In genomic region chr19:17214531-17215124, GRCh38 we compare ENCODE assay signal across 8 cellular contexts. TPM values are rescaled to one million over a fixed set of nuclear protein-coding genes. Genes with fewer than 3 reads are reported as not detected.
DNase-seq lines count a peak whose midpoint lies in the region; ATAC-seq, FAIRE-seq and TF ChIP-seq lines count a peak whose summit lies in the region.

No MANE protein-coding gene starts in this region.

- WGBS in K562 (ENCODE audit: insufficient coverage, low coverage, missing lambda C conversion rate) = 8% methylated on average over 15 of the region's 16 CpGs

- H3K9ac ChIP-seq in K562 (ENCODE audit: insufficient read depth in 1 of 2, low read depth in 2 of 2, low read length in 2 of 2) = peak overlapping the region; percentile 85 to 98

- no peak for TF ChIP-seq EP300 in K562 (IDR thresholded peaks at IDR 0.05; ENCODE audit: low read length)

- in situ Hi-C loops in K562 (cut with MboI) = no loop called here

- H3K27ac ChIP-seq in K562 (ENCODE audit: extremely low read depth, low read depth, low read length) = peak overlapping the region; percentile 99

- no peaks in the 10 kb centered on the region for H3K9me3 Mint-ChIP-seq in stimulated activated naive CD8-positive, alpha-beta T cell treated with anti-CD3 and anti-CD28 coated beads, Interleukin-15, Interleukin-2, amounts not matched to agents 100 ng/mL and 50 ng/mL, for 24 hours
- peaks cover 1% of the 10 kb centered on the region for H3K9me3 Mint-ChIP-seq in memory B cell

- BruUV-seq in K562 (replicated peaks; lab: Mats Ljungman, UMichigan) = TSS peak; percentile 92

- peak overlapping the region; percentile 99 for H2AFZ ChIP-seq in K562 (ENCODE audit: low read depth, low read length)

- no peak for TF ChIP-seq POLR2A in K562 (conservative IDR thresholded peaks at IDR 0.05)

- ATAC-seq in stimulated activated naive CD8-positive, alpha-beta T cell treated with anti-CD3 and anti-CD28 coated beads, Interleukin-15, Interleukin-2, amounts not matched to agents 100 U/mL and 50 U/mL, for 24 hours = no peak
- ATAC-seq in K562 (no peak; the same call in 2 of the 3 replicates), memory B cell (ENCODE audit: low read depth) (no peak), GM19328 (IDR thresholded peaks at IDR 0.05; ENCODE audit: unreplicated experiment) (no peak), HG02884 (IDR thresholded peaks at IDR 0.05; ENCODE audit: unreplicated experiment) (no peak)

- no peak for TF ChIP-seq RAD21 in K562 (CRISPR knock-in tag; conservative IDR thresholded peaks at IDR 0.05 in 1 of 2, IDR thresholded peaks at IDR 0.05 in 1 of 2)

- CTCF ChIA-PET in K562 (lab: Yijun Ruan, JAX; ENCODE audit: low intra/inter-chr PET ratio) = no interaction called here

- DNase-seq in stimulated activated naive CD8-positive, alpha-beta T cell treated with anti-CD3 and anti-CD28 coated beads, Interleukin-15, Interleukin-2, amounts not matched to agents 100 U/mL and 50 U/mL, for 24 hours = no peak
- DNase-seq in K562 (ENCODE audit: extremely low read depth in 1 of 4, low spot score in 3 of 4) = peak in 2 of 4 experiments; percentile 29 to 34
- DNase-seq in memory B cell (ENCODE audit: low spot score in 2 of 2) = no peak
- no peak for DNase-seq in dermis blood vessel endothelial cell
- DNase-seq in SW 1271 (lab: John Stamatoyannopoulos, UW) = no peak

- POLR2A ChIA-PET in K562 (lab: Yijun Ruan, JAX) = interaction anchor here (0.6 to 2.5 kb wide), 19 partner anchors 9 to 165 kb away, joined by 3 to 31 read pairs (median 4); partner anchors contain the start of genes BABAM1, DDA1 and OCEL1

- no peaks in the 10 kb centered on the region for H3K27me3 ChIP-seq in K562 (ENCODE audit: control insufficient read depth in 2 of 2, insufficient read depth in 2 of 2, low read length in 2 of 2)

- no peaks in the 10 kb centered on the region for H3K9me3 ChIP-seq in K562 (replicated peaks; ENCODE audit: control insufficient read depth, insufficient read depth, low read depth, low read length)

- no peaks in the 10 kb centered on the region for H4K20me1 ChIP-seq in K562 (replicated peaks; ENCODE audit: control insufficient read depth, insufficient read depth, low read length)

- peak overlapping the region; percentile 89 for H3K4me3 Mint-ChIP-seq in stimulated activated naive CD8-positive, alpha-beta T cell treated with anti-CD3 and anti-CD28 coated beads, Interleukin-15, Interleukin-2, amounts not matched to agents 100 ng/mL and 50 ng/mL, for 24 hours
- peak overlapping the region; percentile 88 for H3K4me3 Mint-ChIP-seq in memory B cell

- H3K4me2 ChIP-seq in K562 (ENCODE audit: insufficient read depth, low read length) = peak overlapping the region; percentile 93

- H3K4me1 Mint-ChIP-seq in stimulated activated naive CD8-positive, alpha-beta T cell treated with anti-CD3 and anti-CD28 coated beads, Interleukin-15, Interleukin-2, amounts not matched to agents 100 ng/mL and 50 ng/mL, for 24 hours (ENCODE audit: low read depth) = peaks cover 32% of the 10 kb centered on the region
- peaks cover 17% of the 10 kb centered on the region for H3K4me1 Mint-ChIP-seq in memory B cell

- H3K9me1 ChIP-seq in K562 (ENCODE audit: control insufficient read depth, insufficient read depth, low read length) = peaks cover 3% of the 10 kb centered on the region

- H3K79me2 ChIP-seq in K562 (ENCODE audit: control insufficient read depth, insufficient read depth, low read length) = peaks cover 9% of the 10 kb centered on the region

- no peak for TF ChIP-seq CTCF in K562 (IDR thresholded peaks at IDR 0.05 in 2 of 3, conservative IDR thresholded peaks at IDR 0.05 in 1 of 3; ENCODE audit: insufficient read depth in 2 of 3, low read depth in 1 of 3, low read length in 3 of 3)

- H3K36me3 ChIP-seq in K562 (ENCODE audit: control insufficient read depth, insufficient read depth, low read length) = peaks cover 48% of the 10 kb centered on the region; the same call in 2 of the 3 replicates

- intact Hi-C loops in K562 (cut with micrococcal nuclease) = no loop called here

- H3K36me3 Mint-ChIP-seq in stimulated activated naive CD8-positive, alpha-beta T cell treated with anti-CD3 and anti-CD28 coated beads, Interleukin-15, Interleukin-2, amounts not matched to agents 100 ng/mL and 50 ng/mL, for 24 hours (ENCODE audit: low read depth) = peaks cover 32% of the 10 kb centered on the region
- H3K36me3 Mint-ChIP-seq in memory B cell = peaks cover 25% of the 10 kb centered on the region

- peak; percentile 64 for FAIRE-seq in K562 (lab: Jason Lieb, UNC)

- H3K27me3 Mint-ChIP-seq in stimulated activated naive CD8-positive, alpha-beta T cell treated with anti-CD3 and anti-CD28 coated beads, Interleukin-15, Interleukin-2, amounts not matched to agents 100 ng/mL and 50 ng/mL, for 24 hours = no peaks in the 10 kb centered on the region
- no peaks in the 10 kb centered on the region for H3K27me3 Mint-ChIP-seq in memory B cell

- peaks cover 9 to 28% of the 10 kb centered on the region in 2 experiments for H3K4me1 ChIP-seq in K562 (replicated peaks in 1 of 2; ENCODE audit: control insufficient read depth in 2 of 2, insufficient read depth in 2 of 2, low read length in 2 of 2)

- H3K27ac Mint-ChIP-seq in stimulated activated naive CD8-positive, alpha-beta T cell treated with anti-CD3 and anti-CD28 coated beads, Interleukin-15, Interleukin-2, amounts not matched to agents 100 ng/mL and 50 ng/mL, for 24 hours = peak overlapping the region; percentile 93
- H3K27ac Mint-ChIP-seq in memory B cell = peak overlapping the region; percentile 93

- H3K4me3 ChIP-seq in K562 = peak overlapping the region; percentile 68

RNA-seq across cellular contexts. Expression of gene USE1, which starts 0.5 kb away (rescaled TPM):
- total RNA-seq in K562 (2011; cell fraction: chromatin; rRNA removed; ENCODE audit: low replicate concordance) = 15.6 and 34.4 TPM in 2 replicates
- total RNA-seq in K562 (2011; cell fraction: nucleolus; rRNA removed) = 24.5 and 31.5 TPM in 2 replicates
- 20.2 and 24.3 TPM in 2 replicates for total RNA-seq in K562 (2011; cell fraction: nucleoplasm; rRNA removed)
- total RNA-seq in K562 (2014; rRNA removed) = 38.8 and 40.7 TPM in 2 replicates
- total RNA-seq in K562 (2014; rRNA removed; fragmentation: Illumina TruSeq; extraction: Trizol) = 15.2 and 17.3 TPM in 2 replicates
- 23.9 TPM in 2 replicates for total RNA-seq in K562 (2015; rRNA removed; fragmentation: Illumina TruSeq; extraction: Trizol)
- total RNA-seq in K562 (2021) = 34.0 and 34.9 TPM in 2 replicates
- polyA plus RNA-seq in K562 (2011; rRNA removed) = 19.1 and 21.1 TPM in 2 replicates
- 25.0 and 38.2 TPM in 2 replicates for polyA plus RNA-seq in K562 (2011; cell fraction: cytosol; rRNA removed)
- polyA plus RNA-seq in K562 (2011; cell fraction: nucleus; rRNA removed) = 16.7 and 20.6 TPM in 2 replicates
- 35.2 and 46.0 TPM in 2 replicates for polyA plus RNA-seq in K562 (2012)
- 27.3 and 32.8 TPM in 2 replicates for polyA plus RNA-seq in K562 (2014; fragmentation: Illumina TruSeq; extraction: Trizol)
- polyA plus RNA-seq in K562 (2014; fragmentation: Nextera tagmentation; extraction: Ambion mirVana) = 10 to 100 TPM; 39.3 to 46.7 TPM
- polyA plus RNA-seq in K562 (2014; rRNA removed) = 50.6 and 52.4 TPM in 2 replicates
- polyA minus RNA-seq in K562 (2011; rRNA and poly(A)+ RNA removed) = 11.2 and 20.2 TPM in 2 replicates
- polyA minus RNA-seq in K562 (2011; cell fraction: cytosol; rRNA and poly(A)+ RNA removed) = 12.1 and 12.7 TPM in 2 replicates
- polyA minus RNA-seq in K562 (2011; cell fraction: nucleus; rRNA and poly(A)+ RNA removed) = 6.6 and 9.3 TPM in 2 replicates
- 18.7 and 24.8 TPM in 2 replicates for total RNA-seq in dermis blood vessel endothelial cell

RNA-seq across cellular contexts. Expression of gene OCEL1, which starts 11.4 kb away (rescaled TPM):
- 6.5 and 21.1 TPM in 2 replicates for total RNA-seq in K562 (2011; cell fraction: chromatin; rRNA removed; ENCODE audit: low replicate concordance)
- 15.1 and 16.3 TPM in 2 replicates for total RNA-seq in K562 (2011; cell fraction: nucleolus; rRNA removed)
- total RNA-seq in K562 (2011; cell fraction: nucleoplasm; rRNA removed) = 12.4 and 15.1 TPM in 2 replicates
- total RNA-seq in K562 (2014; rRNA removed) (12.4 and 17.6 TPM in 2 replicates), K562 (2014; rRNA removed; fragmentation: Illumina TruSeq; extraction: Trizol) (11.6 and 14.7 TPM in 2 replicates), K562 (2015; rRNA removed; fragmentation: Illumina TruSeq; extraction: Trizol) (9.3 and 11.2 TPM in 2 replicates), K562 (2021) (38.0 and 38.6 TPM in 2 replicates), dermis blood vessel endothelial cell (3.8 and 4.4 TPM in 2 replicates)
- polyA plus RNA-seq in K562 (2011; rRNA removed) (10.2 TPM in 2 replicates), K562 (2014; fragmentation: Illumina TruSeq; extraction: Trizol) (18.8 and 27.0 TPM in 2 replicates), K562 (2014; fragmentation: Nextera tagmentation; extraction: Ambion mirVana) (10 to 100 TPM in 1 of 2 experiments, 1 to 10 TPM in 1; 8.0 to 10.7 TPM), K562 (2014; rRNA removed) (16.3 and 18.6 TPM in 2 replicates)
- 13.3 and 25.0 TPM in 2 replicates for polyA plus RNA-seq in K562 (2011; cell fraction: cytosol; rRNA removed)
- polyA plus RNA-seq in K562 (2011; cell fraction: nucleus; rRNA removed) = 15.4 and 17.4 TPM in 2 replicates
- 24.9 and 39.7 TPM in 2 replicates for polyA plus RNA-seq in K562 (2012)
- polyA minus RNA-seq in K562 (2011; rRNA and poly(A)+ RNA removed) = 3.5 and 5.2 TPM in 2 replicates
- 10.7 and 13.4 TPM in 2 replicates for polyA minus RNA-seq in K562 (2011; cell fraction: cytosol; rRNA and poly(A)+ RNA removed)
- 4.0 and 4.9 TPM in 2 replicates for polyA minus RNA-seq in K562 (2011; cell fraction: nucleus; rRNA and poly(A)+ RNA removed)

RNA-seq across cellular contexts. Expression of gene NR2F6, which starts 31.1 kb away (rescaled TPM):
- 10.8 and 27.6 TPM in 2 replicates for total RNA-seq in K562 (2011; cell fraction: chromatin; rRNA removed; ENCODE audit: low replicate concordance)
- total RNA-seq in K562 (2011; cell fraction: nucleolus; rRNA removed) = 38.8 and 38.9 TPM in 2 replicates
- 21.8 and 21.9 TPM in 2 replicates for total RNA-seq in K562 (2011; cell fraction: nucleoplasm; rRNA removed)
- total RNA-seq in K562 (2014; rRNA removed) = 93.2 and 99.7 TPM in 2 replicates
- 9.8 and 12.6 TPM in 2 replicates for total RNA-seq in K562 (2014; rRNA removed; fragmentation: Illumina TruSeq; extraction: Trizol)
- total RNA-seq in K562 (2015; rRNA removed; fragmentation: Illumina TruSeq; extraction: Trizol) = 22.8 and 25.2 TPM in 2 replicates
- 95.9 and 97.5 TPM in 2 replicates for total RNA-seq in K562 (2021)
- polyA plus RNA-seq in K562 (2011; rRNA removed) = 18.8 and 23.9 TPM in 2 replicates
- polyA plus RNA-seq in K562 (2011; cell fraction: cytosol; rRNA removed) = 30.9 and 123 TPM in 2 replicates
- polyA plus RNA-seq in K562 (2011; cell fraction: nucleus; rRNA removed) = 22.1 and 32.8 TPM in 2 replicates
- polyA plus RNA-seq in K562 (2012) = 39.5 and 51.7 TPM in 2 replicates
- polyA plus RNA-seq in K562 (2014; fragmentation: Illumina TruSeq; extraction: Trizol) = 11.4 and 15.7 TPM in 2 replicates
- 1 to 10 TPM in 1 of 2 experiments, under 1 TPM in 1; 0.76 to 3.0 TPM for polyA plus RNA-seq in K562 (2014; fragmentation: Nextera tagmentation; extraction: Ambion mirVana)
- 64.2 and 69.6 TPM in 2 replicates for polyA plus RNA-seq in K562 (2014; rRNA removed)
- 5.7 and 7.4 TPM in 2 replicates for polyA minus RNA-seq in K562 (2011; rRNA and poly(A)+ RNA removed)
- 29.7 and 39.7 TPM in 2 replicates for polyA minus RNA-seq in K562 (2011; cell fraction: cytosol; rRNA and poly(A)+ RNA removed)
- 9.3 and 11.7 TPM in 2 replicates for polyA minus RNA-seq in K562 (2011; cell fraction: nucleus; rRNA and poly(A)+ RNA removed)
- total RNA-seq in dermis blood vessel endothelial cell = 63.1 and 82.0 TPM in 2 replicates

RNA-seq across cellular contexts. Expression of gene USHBP1, which starts 49.9 kb away (rescaled TPM):
- total RNA-seq in K562 (2011; cell fraction: chromatin; rRNA removed; ENCODE audit: low replicate concordance) = 0.21 and 0.56 TPM in 2 replicates
- total RNA-seq in K562 (2011; cell fraction: nucleolus; rRNA removed) = 0.53 and 0.83 TPM in 2 replicates
- 0.15 and 0.44 TPM in 2 replicates for total RNA-seq in K562 (2011; cell fraction: nucleoplasm; rRNA removed)
- total RNA-seq in K562 (2014; rRNA removed) (0.04 and 0.05 TPM in 2 replicates), K562 (2014; rRNA removed; fragmentation: Illumina TruSeq; extraction: Trizol) (not detected in 2 replicates), K562 (2015; rRNA removed; fragmentation: Illumina TruSeq; extraction: Trizol) (not detected in 2 replicates), K562 (2021) (0.16 TPM in 1 of 2 replicates, not detected in the other), dermis blood vessel endothelial cell (48.6 and 75.9 TPM in 2 replicates)
- polyA plus RNA-seq in K562 (2011; rRNA removed) (0.03 TPM in 2 replicates), K562 (2014; fragmentation: Illumina TruSeq; extraction: Trizol) (0.10 TPM in 1 of 2 replicates, not detected in the other), K562 (2014; fragmentation: Nextera tagmentation; extraction: Ambion mirVana) (not detected), K562 (2014; rRNA removed) (0.05 and 0.11 TPM in 2 replicates)
- 0.03 and 0.07 TPM in 2 replicates for polyA plus RNA-seq in K562 (2011; cell fraction: cytosol; rRNA removed)
- 0.24 and 0.32 TPM in 2 replicates for polyA plus RNA-seq in K562 (2011; cell fraction: nucleus; rRNA removed)
- 0.07 and 0.19 TPM in 2 replicates for polyA plus RNA-seq in K562 (2012)
- not detected in 2 replicates for polyA minus RNA-seq in K562 (2011; rRNA and poly(A)+ RNA removed)
- polyA minus RNA-seq in K562 (2011; cell fraction: cytosol; rRNA and poly(A)+ RNA removed) = not detected in 2 replicates
- polyA minus RNA-seq in K562 (2011; cell fraction: nucleus; rRNA and poly(A)+ RNA removed) = not detected in 2 replicates

RNA-seq across cellular contexts. Expression of gene BABAM1, which starts 52.6 kb away (rescaled TPM):
- total RNA-seq in K562 (2011; cell fraction: chromatin; rRNA removed; ENCODE audit: low replicate concordance) = 60.5 and 172 TPM in 2 replicates
- 114 and 138 TPM in 2 replicates for total RNA-seq in K562 (2011; cell fraction: nucleolus; rRNA removed)
- 106 and 109 TPM in 2 replicates for total RNA-seq in K562 (2011; cell fraction: nucleoplasm; rRNA removed)
- total RNA-seq in K562 (2014; rRNA removed) = 118 and 150 TPM in 2 replicates
- 83.8 and 100 TPM in 2 replicates for total RNA-seq in K562 (2014; rRNA removed; fragmentation: Illumina TruSeq; extraction: Trizol)
- 92.7 and 92.9 TPM in 2 replicates for total RNA-seq in K562 (2015; rRNA removed; fragmentation: Illumina TruSeq; extraction: Trizol)
- 115 and 116 TPM in 2 replicates for total RNA-seq in K562 (2021)
- polyA plus RNA-seq in K562 (2011; rRNA removed) = 131 and 139 TPM in 2 replicates
- 143 and 168 TPM in 2 replicates for polyA plus RNA-seq in K562 (2011; cell fraction: cytosol; rRNA removed)
- 198 and 210 TPM in 2 replicates for polyA plus RNA-seq in K562 (2011; cell fraction: nucleus; rRNA removed)
- polyA plus RNA-seq in K562 (2012) = 90.9 and 91.9 TPM in 2 replicates
- 113 and 124 TPM in 2 replicates for polyA plus RNA-seq in K562 (2014; fragmentation: Illumina TruSeq; extraction: Trizol)
- polyA plus RNA-seq in K562 (2014; fragmentation: Nextera tagmentation; extraction: Ambion mirVana) = 10 to 100 TPM; 14.7 to 21.5 TPM
- 160 and 193 TPM in 2 replicates for polyA plus RNA-seq in K562 (2014; rRNA removed)
- 35.7 and 38.4 TPM in 2 replicates for polyA minus RNA-seq in K562 (2011; rRNA and poly(A)+ RNA removed)
- polyA minus RNA-seq in K562 (2011; cell fraction: cytosol; rRNA and poly(A)+ RNA removed) = 28.1 and 30.4 TPM in 2 replicates
- polyA minus RNA-seq in K562 (2011; cell fraction: nucleus; rRNA and poly(A)+ RNA removed) = 18.4 and 26.7 TPM in 2 replicates
- 98.2 and 137 TPM in 2 replicates for total RNA-seq in dermis blood vessel endothelial cell
